25 cellular contexts compared by ENCODE assay signal in genomic region chr1:41536296-41536695, GRCh38. TPM values are rescaled to one million over a fixed set of nuclear protein-coding genes. Genes with fewer than 3 reads are reported as not detected.
DNase-seq lines count a peak whose midpoint lies in the region; ATAC-seq and TF ChIP-seq lines count a peak whose summit lies in the region.
"Had no signal": no experiment of that assay in that cellular context is flagged by ENCODE, and none has a peak within 500 bp of the region (broad histone marks: within the 10 kb centered on the region; RNA-seq: fewer than 3 reads in every experiment).

No MANE protein-coding gene starts in this region.

- H3K9me3 ChIP-seq in suprapubic skin = no peaks in the 10 kb centered on the region
- H3K9me3 ChIP-seq: HAP-1 had no signal

- no peak for TF ChIP-seq POLR2A in suprapubic skin (IDR thresholded peaks at IDR 0.05)

- no peak overlapping the region for H3K27ac ChIP-seq in suprapubic skin
- H3K27ac ChIP-seq: parathyroid adenoma had no signal

- no peaks in the 10 kb centered on the region for H3K27me3 ChIP-seq in suprapubic skin

- peak; percentile 16 for DNase-seq in OCI-M1 (lab: John Stamatoyannopoulos, UW)
- DNase-seq in Right ventricle myocardium superior = no peak
- DNase-seq in mesenteric fat pad (ENCODE audit: low spot score) = peak; percentile 49
- peak; percentile 23 to 43 for DNase-seq in suprapubic skin (ENCODE audit: low spot score in 2 of 2)
- DNase-seq in glomerular visceral epithelial cell (ENCODE audit: extremely low spot score) = no peak
- DNase-seq in NCI-H2171 (lab: John Stamatoyannopoulos, UW) = no peak
- DNase-seq in germinal center (ENCODE audit: low spot score) = no peak
- DNase-seq: CD8-positive, alpha-beta memory T cell; effector memory CD8-positive, alpha-beta T cell; foreskin melanocyte; GF-D8; mesendoderm; naive thymus-derived CD8-positive, alpha-beta T cell; NCI-H1436 treated with DMSO at 0.1 percent for 48 hours; NCI-H524 treated with DMSO at 0.1 percent for 48 hours; SHP77; small intestine; stimulated activated naive B cell treated with anti-CD40 and anti-IgM and Interleukin-4, amounts not matched to agents 10 μg/mL and 1 μg/mL and 100 μg/mL, for 72 hours; T-cell had no signal

- peak; percentile 45 for ATAC-seq in Right ventricle myocardium superior (ENCODE audit: poor library complexity)
- ATAC-seq: effector memory CD8-positive, alpha-beta T cell; esophagus mucosa; K562; naive thymus-derived CD8-positive, alpha-beta T cell; stimulated activated naive B cell treated with anti-CD40 and anti-IgM and Interleukin-4, amounts not matched to agents 10 μg/mL and 1 μg/mL and 100 μg/mL, for 72 hours; T-cell had no signal

- TF ChIP-seq EP300 in suprapubic skin (IDR thresholded peaks at IDR 0.05) = no peak

- H3K36me3 ChIP-seq in suprapubic skin = no peaks in the 10 kb centered on the region
- H3K36me3 ChIP-seq: HAP-1 had no signal

- TF ChIP-seq CTCF in suprapubic skin (IDR thresholded peaks at IDR 0.05) = no peak

- 90% methylated on average over 8 of the region's 8 CpGs for WGBS in suprapubic skin

- H3K4me1 ChIP-seq in suprapubic skin = no peaks in the 10 kb centered on the region
- H3K4me1 ChIP-seq: HAP-1, parathyroid adenoma had no signal

- intact Hi-C loops in Right ventricle myocardium superior (cut with DNase I) = no loop called here

- no peak overlapping the region for H3K4me3 ChIP-seq in suprapubic skin
- H3K4me3 ChIP-seq: HAP-1, K562 had no signal

RNA-seq across cellular contexts. Expression of gene EDN2, which starts 51.8 kb away (rescaled TPM):
- total RNA-seq in Right ventricle myocardium superior (0.27 TPM), mesenteric fat pad (not detected), suprapubic skin (10 to 100 TPM in 1 of 4 donors, 1 to 10 TPM in 3; 2.3 to 10.2 (median 8.3) TPM)
- total RNA-seq: activated naive CD8-positive, alpha-beta T cell treated with anti-CD3 and anti-CD28 coated beads, Interleukin-2, amount 10 ng/mL, durations not matched to agents 7 days and 5 days; CD8-positive, alpha-beta memory T cell; K562; kidney epithelial cell; naive thymus-derived CD8-positive, alpha-beta T cell; T-cell had no signal

Comparison
In these comparisons a context has a peak if more than half of its experiments do, and no peak if none do; other contexts are left out.
1. DNase-seq: peak in OCI-M1 (single experiment), mesenteric fat pad (single experiment) and suprapubic skin (2 of 2); none in Right ventricle myocardium superior (single experiment), glomerular visceral epithelial cell (single experiment), NCI-H2171 (single experiment) and germinal center (single experiment).